ENCODE assay signal across 22 cellular contexts in the genomic region with DNA sequence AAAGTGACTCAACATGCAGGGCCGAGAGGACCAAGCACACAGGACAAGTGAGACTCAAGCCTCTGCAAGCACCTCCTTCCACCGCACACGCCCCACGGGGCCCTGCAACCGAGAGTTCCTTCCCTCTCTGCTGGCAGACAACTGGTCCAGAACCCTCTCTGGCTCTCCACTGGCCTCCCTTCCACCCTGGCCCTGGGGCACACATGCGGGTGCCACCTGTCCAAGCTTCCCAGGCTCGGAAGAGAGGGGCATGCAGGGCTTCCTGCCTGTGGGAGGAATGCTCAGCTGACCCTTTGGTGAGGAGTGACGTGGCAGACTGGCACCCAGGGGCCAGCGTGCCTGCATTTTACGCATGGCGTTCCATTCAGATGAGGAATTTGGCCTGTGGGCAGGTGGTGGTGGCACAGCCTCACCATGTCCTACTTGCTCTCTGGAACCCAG. TPM values are rescaled to one million over a fixed set of nuclear protein-coding genes. Genes with fewer than 3 reads are reported as not detected.
DNase-seq lines count a peak whose midpoint lies in the region; ATAC-seq, FAIRE-seq and TF ChIP-seq lines count a peak whose summit lies in the region.
"Had no signal": no experiment of that assay in that cellular context is flagged by ENCODE, and none has a peak within 500 bp of the region (broad histone marks: within the 10 kb centered on the region; RNA-seq: fewer than 3 reads in every experiment).

No MANE protein-coding gene starts in this region.

- peaks cover 0 to 11% of the 10 kb centered on the region in 2 donors for H3K4me1 ChIP-seq in kidney (ENCODE audit: control insufficient read depth in 1 of 2, insufficient read depth in 1 of 2, low read depth in 1 of 2, low read length in 2 of 2)
- H3K4me1 ChIP-seq: upper lobe of left lung had no signal

- H3K9me3 ChIP-seq in kidney (ENCODE audit: control insufficient read depth in 1 of 2, low read length in 2 of 2), result no peaks in the 10 kb centered on the region
- H3K9me3 ChIP-seq: spleen, upper lobe of left lung had no signal

- H3K27ac ChIP-seq in kidney (ENCODE audit: low read depth in 2 of 2, low read length in 2 of 2) (peak overlapping the region; percentile 71 to 76), temporal lobe (ENCODE audit: low read depth, low read length) (peak overlapping the region; percentile 30)
- H3K27ac ChIP-seq: KMS-11, spleen, upper lobe of left lung had no signal

- ATAC-seq in Right ventricle myocardium superior (ENCODE audit: poor library complexity), result peak; percentile 40
- no peak for ATAC-seq in left cardiac atrium
- no peak for ATAC-seq in GM21423 (IDR thresholded peaks at IDR 0.05; ENCODE audit: unreplicated experiment)
- ATAC-seq: activated T-cell treated with anti-CD3 and anti-CD28 coated beads, Interleukin-2, amount 50 U/mL, for 72 hours; CD8-positive, alpha-beta T cell; GM12878 had no signal

- intact Hi-C loops in Right ventricle myocardium superior (cut with DNase I) (loop anchor here (10.0 kb wide), 1 partner anchor 378 kb away; the partner anchor contains the start of genes NEK8 and TLCD1), left cardiac atrium (cut with DNase I) (no loop called here), kidney (cut with DNase I) (no loop called here)

- peaks cover 20 to 37% of the 10 kb centered on the region in 2 donors for H3K36me3 ChIP-seq in kidney (ENCODE audit: control insufficient read depth in 1 of 2, insufficient read depth in 2 of 2, low read length in 2 of 2)

- H3K4me3 ChIP-seq in kidney (ENCODE audit: low read length in 2 of 2), result no peak overlapping the region
- H3K4me3 ChIP-seq: GM12878, spleen, upper lobe of left lung had no signal

- no peak overlapping the region for H3K9ac ChIP-seq in kidney (ENCODE audit: low read length in 2 of 2)
- H3K9ac ChIP-seq: KMS-11 had no signal

- FAIRE-seq in kidney (lab: Jason Lieb, UNC), result no peak
- FAIRE-seq: endothelial cell of umbilical vein, GM12878, TTC549 had no signal

- DNase-seq in Right ventricle myocardium superior (no peak), left cardiac atrium (no peak), astrocyte of the hippocampus (ENCODE audit: low read depth, low spot score) (peak; percentile 70), kidney (no peak), DMS79 (lab: John Stamatoyannopoulos, UW) (no peak), NCI-H510A (lab: John Stamatoyannopoulos, UW) (no peak)
- DNase-seq: ACHN; activated CD4-positive, alpha-beta T cell treated with anti-CD3 and anti-CD28 coated beads, Interleukin-2, amount 50 U/mL, for 48 hours; activated T-cell treated with anti-CD3 and anti-CD28 coated beads, Interleukin-2, amount 50 U/mL, for 72 hours; CD8-positive, alpha-beta T cell; NCI-H1417 treated with DMSO at 0.1 percent for 48 hours; occipital lobe; SHP77 treated with DMSO at 0.1 percent for 48 hours; spleen; stimulated activated naive CD4-positive, alpha-beta T cell; upper lobe of left lung had no signal

- TF ChIP-seq CTCF in kidney (IDR thresholded peaks at IDR 0.05; ENCODE audit: borderline replicate concordance, extremely low read depth, insufficient read depth), result no peak

RNA-seq across cellular contexts. Expression of gene PIPOX, which starts 59.8 kb away (rescaled TPM):
- total RNA-seq in Right ventricle myocardium superior (1.00 TPM), left cardiac atrium (under 1 TPM; 0.55 to 0.91 TPM), kidney (2.8 TPM), temporal lobe (3.0 TPM)
- polyA plus RNA-seq in kidney (ENCODE audit: insufficient read depth, low read depth, low replicate concordance), result 78.0 TPM
